1 cellular context compared by ENCODE assay signal in the genomic region with DNA sequence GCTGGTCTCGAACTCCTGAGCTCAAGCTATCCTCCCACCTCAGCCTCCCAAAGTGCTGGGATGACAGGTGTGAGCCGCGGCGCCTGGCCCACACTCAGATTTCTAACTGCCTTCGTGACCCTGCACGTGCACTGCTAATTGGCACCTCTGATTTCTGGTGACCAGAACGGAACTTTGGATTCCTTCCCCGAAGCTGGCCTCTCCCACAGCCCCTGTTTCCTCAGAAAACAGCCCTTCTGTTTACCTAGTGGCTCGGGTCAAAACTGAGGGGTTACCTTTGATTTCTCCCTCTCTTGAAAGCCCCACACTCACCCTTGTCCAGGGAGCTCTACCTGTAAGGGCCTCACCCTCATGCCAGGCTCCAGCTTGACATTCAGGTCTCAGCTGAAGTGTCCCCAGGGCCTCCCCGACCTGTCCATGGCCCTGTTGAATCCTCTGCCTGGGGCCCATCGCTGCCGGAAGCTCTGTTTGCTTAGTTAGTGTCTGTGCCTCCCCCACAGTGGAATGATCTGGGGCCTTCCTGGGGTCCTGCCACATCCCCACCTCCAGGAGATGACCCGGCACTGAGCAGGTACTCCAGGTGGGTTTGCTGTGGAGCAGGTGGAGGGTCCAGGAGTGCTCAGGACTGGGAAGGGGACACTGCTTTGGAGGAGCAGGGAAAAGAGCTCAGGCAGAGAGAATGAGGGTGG.
TF ChIP-seq lines count a peak whose summit lies in the region.

No MANE protein-coding gene starts in this region.

TF ChIP-seq in HepG2, 621 proteins besides CTCF, POLR2A, EP300 and RAD21 (continued from another document):
- TF ChIP-seq, protein P1, sequence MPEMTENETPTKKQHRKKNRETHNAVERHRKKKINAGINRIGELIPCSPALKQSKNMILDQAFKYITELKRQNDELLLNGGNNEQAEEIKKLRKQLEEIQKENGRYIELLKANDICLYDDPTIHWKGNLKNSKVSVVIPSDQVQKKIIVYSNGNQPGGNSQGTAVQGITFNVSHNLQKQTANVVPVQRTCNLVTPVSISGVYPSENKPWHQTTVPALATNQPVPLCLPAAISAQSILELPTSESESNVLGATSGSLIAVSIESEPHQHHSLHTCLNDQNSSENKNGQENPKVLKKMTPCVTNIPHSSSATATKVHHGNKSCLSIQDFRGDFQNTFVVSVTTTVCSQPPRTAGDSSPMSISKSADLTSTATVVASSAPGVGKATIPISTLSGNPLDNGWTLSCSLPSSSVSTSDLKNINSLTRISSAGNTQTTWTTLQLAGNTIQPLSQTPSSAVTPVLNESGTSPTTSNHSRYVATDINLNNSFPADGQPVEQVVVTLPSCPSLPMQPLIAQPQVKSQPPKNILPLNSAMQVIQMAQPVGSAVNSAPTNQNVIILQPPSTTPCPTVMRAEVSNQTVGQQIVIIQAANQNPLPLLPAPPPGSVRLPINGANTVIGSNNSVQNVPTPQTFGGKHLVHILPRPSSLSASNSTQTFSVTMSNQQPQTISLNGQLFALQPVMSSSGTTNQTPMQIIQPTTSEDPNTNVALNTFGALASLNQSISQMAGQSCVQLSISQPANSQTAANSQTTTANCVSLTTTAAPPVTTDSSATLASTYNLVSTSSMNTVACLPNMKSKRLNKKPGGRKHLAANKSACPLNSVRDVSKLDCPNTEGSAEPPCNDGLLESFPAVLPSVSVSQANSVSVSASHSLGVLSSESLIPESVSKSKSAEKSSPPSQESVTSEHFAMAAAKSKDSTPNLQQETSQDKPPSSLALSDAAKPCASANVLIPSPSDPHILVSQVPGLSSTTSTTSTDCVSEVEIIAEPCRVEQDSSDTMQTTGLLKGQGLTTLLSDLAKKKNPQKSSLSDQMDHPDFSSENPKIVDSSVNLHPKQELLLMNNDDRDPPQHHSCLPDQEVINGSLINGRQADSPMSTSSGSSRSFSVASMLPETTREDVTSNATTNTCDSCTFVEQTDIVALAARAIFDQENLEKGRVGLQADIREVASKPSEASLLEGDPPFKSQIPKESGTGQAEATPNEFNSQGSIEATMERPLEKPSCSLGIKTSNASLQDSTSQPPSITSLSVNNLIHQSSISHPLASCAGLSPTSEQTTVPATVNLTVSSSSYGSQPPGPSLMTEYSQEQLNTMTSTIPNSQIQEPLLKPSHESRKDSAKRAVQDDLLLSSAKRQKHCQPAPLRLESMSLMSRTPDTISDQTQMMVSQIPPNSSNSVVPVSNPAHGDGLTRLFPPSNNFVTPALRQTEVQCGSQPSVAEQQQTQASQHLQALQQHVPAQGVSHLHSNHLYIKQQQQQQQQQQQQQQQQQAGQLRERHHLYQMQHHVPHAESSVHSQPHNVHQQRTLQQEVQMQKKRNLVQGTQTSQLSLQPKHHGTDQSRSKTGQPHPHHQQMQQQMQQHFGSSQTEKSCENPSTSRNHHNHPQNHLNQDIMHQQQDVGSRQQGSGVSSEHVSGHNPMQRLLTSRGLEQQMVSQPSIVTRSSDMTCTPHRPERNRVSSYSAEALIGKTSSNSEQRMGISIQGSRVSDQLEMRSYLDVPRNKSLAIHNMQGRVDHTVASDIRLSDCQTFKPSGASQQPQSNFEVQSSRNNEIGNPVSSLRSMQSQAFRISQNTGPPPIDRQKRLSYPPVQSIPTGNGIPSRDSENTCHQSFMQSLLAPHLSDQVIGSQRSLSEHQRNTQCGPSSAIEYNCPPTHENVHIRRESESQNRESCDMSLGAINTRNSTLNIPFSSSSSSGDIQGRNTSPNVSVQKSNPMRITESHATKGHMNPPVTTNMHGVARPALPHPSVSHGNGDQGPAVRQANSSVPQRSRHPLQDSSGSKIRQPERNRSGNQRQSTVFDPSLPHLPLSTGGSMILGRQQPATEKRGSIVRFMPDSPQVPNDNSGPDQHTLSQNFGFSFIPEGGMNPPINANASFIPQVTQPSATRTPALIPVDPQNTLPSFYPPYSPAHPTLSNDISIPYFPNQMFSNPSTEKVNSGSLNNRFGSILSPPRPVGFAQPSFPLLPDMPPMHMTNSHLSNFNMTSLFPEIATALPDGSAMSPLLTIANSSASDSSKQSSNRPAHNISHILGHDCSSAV (CRISPR knock-in tag; IDR thresholded peaks at IDR 0.05; ENCODE audit: borderline replicate concordance): no peak
- TF ChIP-seq PHF8 (CRISPR knock-in tag; IDR thresholded peaks at IDR 0.05): 0 out of 2 replicates have a peak, but pooled peaks have one; percentile 12
- peak; percentile 24; the same call in 1 of the 2 replicates for TF ChIP-seq FOXO1 (CRISPR knock-in tag; IDR thresholded peaks at IDR 0.05)
- TF ChIP-seq, protein P2, sequence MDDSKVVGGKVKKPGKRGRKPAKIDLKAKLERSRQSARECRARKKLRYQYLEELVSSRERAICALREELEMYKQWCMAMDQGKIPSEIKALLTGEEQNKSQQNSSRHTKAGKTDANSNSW (CRISPR knock-in tag; IDR thresholded peaks at IDR 0.05; ENCODE audit: borderline replicate concordance): peak; percentile 40; the same call in 1 of the 2 replicates
- TF ChIP-seq HMG20A (CRISPR knock-in tag; IDR thresholded peaks at IDR 0.05; ENCODE audit: borderline replicate concordance): peak; percentile 71
- no peak for TF ChIP-seq ZNF709 (CRISPR knock-in tag; IDR thresholded peaks at IDR 0.05)
- peak; percentile 40; the same call in 1 of the 2 replicates for TF ChIP-seq EED (CRISPR knock-in tag; IDR thresholded peaks at IDR 0.05)
- TF ChIP-seq PHF20 (CRISPR knock-in tag; IDR thresholded peaks at IDR 0.05): 0 out of 2 replicates have a peak, but pooled peaks have one; percentile 14
- TF ChIP-seq ZBTB20 (CRISPR knock-in tag; IDR thresholded peaks at IDR 0.05; ENCODE audit: borderline replicate concordance, low read depth): peak; percentile 39; the same call in 1 of the 2 replicates
- no peak for TF ChIP-seq PAWR (CRISPR knock-in tag; IDR thresholded peaks at IDR 0.05; ENCODE audit: borderline replicate concordance)
- peak; percentile 58 for TF ChIP-seq ZNF331 (CRISPR knock-in tag; IDR thresholded peaks at IDR 0.05)
- peak; percentile 24; the same call in 1 of the 2 replicates for TF ChIP-seq FOXK1 (CRISPR knock-in tag; IDR thresholded peaks at IDR 0.05; ENCODE audit: borderline replicate concordance, low read depth)
TF ChIP-seq in HepG2: peak in this region for 218.
